In the genomic region with DNA sequence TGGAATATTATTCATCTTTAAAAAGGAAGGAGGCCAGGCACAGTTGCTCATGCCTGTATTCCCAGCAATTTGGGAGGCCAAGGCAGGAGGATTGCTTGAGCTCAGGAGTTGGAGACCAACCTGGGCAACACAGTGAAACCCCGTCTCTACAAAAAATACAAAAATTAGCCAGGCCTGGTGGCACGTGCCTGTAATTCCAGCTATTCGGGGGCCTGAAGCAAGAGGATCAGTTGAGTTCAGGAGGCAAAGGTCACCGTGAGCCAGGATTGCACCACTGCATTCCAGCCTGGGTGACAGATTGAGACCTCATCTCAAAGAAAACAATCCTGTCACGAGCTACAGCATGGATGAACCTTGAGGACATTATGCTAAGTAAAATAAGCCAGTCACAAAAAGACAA, we compare ENCODE assay signal across 5 cellular contexts.
DNase-seq lines count a peak whose midpoint lies in the region; ATAC-seq and TF ChIP-seq lines count a peak whose summit lies in the region.
"Not testable (repeated sequence)": the region's sequence is repeated elsewhere in the genome, so short reads cannot be mapped to it uniquely, and the experiment has no call there.

No MANE protein-coding gene starts in this region.

- H3K4me3 ChIP-seq in liver (ENCODE audit: low read depth in 1 of 3, low read length in 3 of 3): not testable (repeated sequence)

- TF ChIP-seq RAD21 in liver (IDR thresholded peaks at IDR 0.05): peak; percentile 13 to 24

- not testable (repeated sequence) for H3K9me3 ChIP-seq in liver (ENCODE audit: control insufficient read depth in 4 of 4, low read length in 3 of 4)

- not testable (repeated sequence) for H3K4me3 Mint-ChIP-seq in WTC11

- not testable (repeated sequence) for H3K4me1 ChIP-seq in liver (ENCODE audit: control insufficient read depth in 4 of 4, insufficient read depth in 4 of 4, low read length in 3 of 4)

- POLR2A ChIA-PET in WTC11 (lab: Charles Lee): not testable (repeated sequence)

- H3K9me3 Mint-ChIP-seq in WTC11: peaks cover 18% of the 10 kb centered on the region

- not testable (repeated sequence) for H3K27ac Mint-ChIP-seq in WTC11

- not testable (repeated sequence) for H3K4me1 Mint-ChIP-seq in WTC11

- ATAC-seq in WTC11: not testable (repeated sequence)

- not testable (repeated sequence) for H3K36me3 ChIP-seq in liver (ENCODE audit: control insufficient read depth in 4 of 4, insufficient read depth in 3 of 4, low read depth in 1 of 4, low read length in 3 of 4)

- H3K36me3 Mint-ChIP-seq in WTC11: peaks cover 13% of the 10 kb centered on the region

- H3K27me3 Mint-ChIP-seq in WTC11 (ENCODE audit: low read depth): not testable (repeated sequence)

- WGBS in liver: 36% methylated on average over 5 of the region's 5 CpGs

- not testable (repeated sequence) for H3K27ac ChIP-seq in liver (ENCODE audit: low read depth in 1 of 2, low read length in 2 of 2)

- H3K9ac ChIP-seq in liver (ENCODE audit: low read depth in 1 of 2, low read length in 2 of 2): not testable (repeated sequence)

- H3K27me3 ChIP-seq in liver (ENCODE audit: control insufficient read depth in 4 of 4, insufficient read depth in 4 of 4, low read length in 3 of 4): not testable (repeated sequence)

- TF ChIP-seq CTCF in WTC11 (IDR thresholded peaks at IDR 0.05); liver (IDR thresholded peaks at IDR 0.05; ENCODE audit: low read depth, low read length, missing input control): not testable (repeated sequence)

- CTCF ChIA-PET in WTC11 (lab: Charles Lee): interaction anchor here (1.2 to 1.4 kb wide), 2 partner anchors 29 to 58 kb away, joined by 3 to 4 read pairs; no protein-coding TSS in a partner anchor

- DNase-seq in HuH-7 (ENCODE audit: low spot score) (peak; percentile 27), fibroblast of gingiva (ENCODE audit: low read depth) (peak; percentile 19), islet precursor cell (peak; percentile 48)
- DNase-seq in WTC11 (ENCODE audit: low spot score): not testable (repeated sequence)

TF ChIP-seq in WTC11, 78 proteins besides CTCF, POLR2A, EP300 and RAD21:
- TF ChIP-seq GABPB1 (CRISPR knock-in tag; IDR thresholded peaks at IDR 0.05): peak; percentile 95
TF ChIP-seq in WTC11: peak in this region for 1; not testable (repeated sequence) for 77.

TF ChIP-seq in liver, 16 proteins besides CTCF, POLR2A, EP300 and RAD21:
- TF ChIP-seq, protein P1, sequence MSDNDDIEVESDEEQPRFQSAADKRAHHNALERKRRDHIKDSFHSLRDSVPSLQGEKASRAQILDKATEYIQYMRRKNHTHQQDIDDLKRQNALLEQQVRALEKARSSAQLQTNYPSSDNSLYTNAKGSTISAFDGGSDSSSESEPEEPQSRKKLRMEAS (IDR thresholded peaks at IDR 0.05): peak; percentile 70
- TF ChIP-seq, protein P2, sequence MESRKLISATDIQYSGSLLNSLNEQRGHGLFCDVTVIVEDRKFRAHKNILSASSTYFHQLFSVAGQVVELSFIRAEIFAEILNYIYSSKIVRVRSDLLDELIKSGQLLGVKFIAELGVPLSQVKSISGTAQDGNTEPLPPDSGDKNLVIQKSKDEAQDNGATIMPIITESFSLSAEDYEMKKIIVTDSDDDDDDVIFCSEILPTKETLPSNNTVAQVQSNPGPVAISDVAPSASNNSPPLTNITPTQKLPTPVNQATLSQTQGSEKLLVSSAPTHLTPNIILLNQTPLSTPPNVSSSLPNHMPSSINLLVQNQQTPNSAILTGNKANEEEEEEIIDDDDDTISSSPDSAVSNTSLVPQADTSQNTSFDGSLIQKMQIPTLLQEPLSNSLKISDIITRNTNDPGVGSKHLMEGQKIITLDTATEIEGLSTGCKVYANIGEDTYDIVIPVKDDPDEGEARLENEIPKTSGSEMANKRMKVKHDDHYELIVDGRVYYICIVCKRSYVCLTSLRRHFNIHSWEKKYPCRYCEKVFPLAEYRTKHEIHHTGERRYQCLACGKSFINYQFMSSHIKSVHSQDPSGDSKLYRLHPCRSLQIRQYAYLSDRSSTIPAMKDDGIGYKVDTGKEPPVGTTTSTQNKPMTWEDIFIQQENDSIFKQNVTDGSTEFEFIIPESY (IDR thresholded peaks at IDR 0.05): peak; percentile 20
- peak; percentile 89 for TF ChIP-seq RXRA (IDR thresholded peaks at IDR 0.05)
- peak; percentile 14 to 29 for TF ChIP-seq JUND (IDR thresholded peaks at IDR 0.05)
- peak; percentile 18 for TF ChIP-seq NR2F2 (IDR thresholded peaks at IDR 0.05)
- TF ChIP-seq HNF4A (conservative IDR thresholded peaks at IDR 0.05): peak; percentile 76 to 82
- TF ChIP-seq, protein P3, sequence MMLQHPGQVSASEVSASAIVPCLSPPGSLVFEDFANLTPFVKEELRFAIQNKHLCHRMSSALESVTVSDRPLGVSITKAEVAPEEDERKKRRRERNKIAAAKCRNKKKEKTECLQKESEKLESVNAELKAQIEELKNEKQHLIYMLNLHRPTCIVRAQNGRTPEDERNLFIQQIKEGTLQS (IDR thresholded peaks at IDR 0.05): peak; percentile 60
- peak; percentile 37 for TF ChIP-seq SP1 (IDR thresholded peaks at IDR 0.05)
